Comparison of ENCODE assay signal across 8 cellular contexts in the genomic region with DNA sequence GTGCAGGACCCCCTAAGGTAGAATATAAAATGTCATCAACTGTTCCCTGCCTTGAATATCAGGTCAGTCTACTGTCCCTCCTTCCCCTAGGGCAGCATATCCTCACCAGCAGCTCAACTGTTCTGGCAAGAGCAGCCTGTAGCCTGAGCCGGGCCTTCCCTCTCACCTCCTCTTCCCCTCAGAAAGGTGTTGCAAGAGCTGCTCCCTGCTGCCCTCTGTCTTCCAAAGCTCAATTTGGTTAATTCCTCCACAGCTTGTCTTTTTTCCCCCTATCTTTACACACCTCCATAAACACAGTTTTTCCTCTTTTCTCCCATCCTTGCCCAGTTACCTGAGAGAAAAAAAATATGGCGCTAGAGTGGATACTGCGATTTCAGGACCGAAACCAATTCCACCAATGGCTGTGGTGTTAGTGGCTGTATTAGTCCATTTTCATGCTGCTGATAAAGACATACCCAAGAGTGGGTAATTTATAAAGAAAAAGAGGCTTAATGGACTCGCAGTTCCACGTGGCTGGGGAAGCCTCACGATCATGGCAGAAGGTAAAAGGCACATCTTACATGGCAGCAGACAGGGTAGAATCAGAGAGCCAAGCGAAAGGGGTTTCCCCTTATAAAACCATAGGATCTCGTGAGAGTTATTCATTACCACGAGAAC.
DNase-seq lines count a peak whose midpoint lies in the region; ATAC-seq, FAIRE-seq and TF ChIP-seq lines count a peak whose summit lies in the region.

No MANE protein-coding gene starts in this region.

- no peaks in the 10 kb centered on the region for H3K4me1 Mint-ChIP-seq in activated CD8-positive, alpha-beta T cell treated with anti-CD3 and anti-CD28 coated beads for 36 hours (ENCODE audit: low read depth)

- peak; percentile 57 for TF ChIP-seq CTCF in activated CD8-positive, alpha-beta T cell treated with anti-CD3 and anti-CD28 coated beads for 36 hours (IDR thresholded peaks at IDR 0.05)
- TF ChIP-seq CTCF in gastroesophageal sphincter (IDR thresholded peaks at IDR 0.05), result peak; percentile 30 to 61 (median 58)

- H3K9me3 ChIP-seq in gastroesophageal sphincter, result no peaks in the 10 kb centered on the region

- WGBS in gastroesophageal sphincter (ENCODE audit: low coverage in 1 of 2), 2 donors, result 76 to 84% methylated on average over 4 to 8 of the region's 10 CpGs

- H3K4me1 ChIP-seq in gastroesophageal sphincter, result peaks cover 0 to 51% (median 14%) of the 10 kb centered on the region in 3 donors

- ATAC-seq in GM18907 (IDR thresholded peaks at IDR 0.05; ENCODE audit: unreplicated experiment) (peak; percentile 89), HG03045 (IDR thresholded peaks at IDR 0.05; ENCODE audit: unreplicated experiment) (peak; percentile 70), gastroesophageal sphincter (peak; percentile 50), sciatic nerve (peak; percentile 63)
- peak; percentile 60 for ATAC-seq in activated CD8-positive, alpha-beta T cell treated with anti-CD3 and anti-CD28 coated beads for 36 hours

- no peaks in the 10 kb centered on the region for H3K9me3 Mint-ChIP-seq in activated CD8-positive, alpha-beta T cell treated with anti-CD3 and anti-CD28 coated beads for 36 hours

- no peak for TF ChIP-seq POLR2A in gastroesophageal sphincter (IDR thresholded peaks at IDR 0.05)

- peak; percentile 40 for DNase-seq in COLO668 (lab: John Stamatoyannopoulos, UW; ENCODE audit: unreplicated experiment)
- peak; percentile 28 for DNase-seq in NCI-H2196 treated with DMSO at 0.1 percent for 48 hours (lab: John Stamatoyannopoulos, UW; ENCODE audit: unreplicated experiment)
- DNase-seq in activated CD8-positive, alpha-beta T cell treated with anti-CD3 and anti-CD28 coated beads for 36 hours, result peak; percentile 57
- DNase-seq in sciatic nerve (ENCODE audit: low spot score), result no peak
- DNase-seq in frontal cortex (ENCODE audit: low spot score in 2 of 2), result no peak

- no peaks in the 10 kb centered on the region for H3K36me3 Mint-ChIP-seq in activated CD8-positive, alpha-beta T cell treated with anti-CD3 and anti-CD28 coated beads for 36 hours (ENCODE audit: low read depth)

- intact Hi-C loops in activated CD8-positive, alpha-beta T cell treated with anti-CD3 and anti-CD28 coated beads for 36 hours (cut with micrococcal nuclease), result loop anchor here (10.0 kb wide), 1 partner anchor 374 kb away; no protein-coding TSS in a partner anchor
- intact Hi-C loops in sciatic nerve (cut with DNase I), result no loop called here

- H3K27ac ChIP-seq in gastroesophageal sphincter, result no peak overlapping the region

- TF ChIP-seq EP300 in gastroesophageal sphincter (IDR thresholded peaks at IDR 0.05), result no peak

- no peaks in the 10 kb centered on the region for H3K36me3 ChIP-seq in gastroesophageal sphincter

- no peaks in the 10 kb centered on the region for H3K27me3 ChIP-seq in gastroesophageal sphincter

- no peak for FAIRE-seq in frontal cortex (lab: Jason Lieb, UNC)

- H3K27ac Mint-ChIP-seq in activated CD8-positive, alpha-beta T cell treated with anti-CD3 and anti-CD28 coated beads for 36 hours, result no peak overlapping the region

- POLR2A ChIA-PET in activated CD8-positive, alpha-beta T cell treated with anti-CD3 and anti-CD28 coated beads for 36 hours (lab: Charles Lee), result no interaction called here

- H3K4me3 Mint-ChIP-seq in activated CD8-positive, alpha-beta T cell treated with anti-CD3 and anti-CD28 coated beads for 36 hours, result no peak overlapping the region

- CTCF ChIA-PET in activated CD8-positive, alpha-beta T cell treated with anti-CD3 and anti-CD28 coated beads for 36 hours (lab: Charles Lee), result interaction anchor here (0.6 to 1.9 kb wide), 14 partner anchors 9 to 304 kb away, joined by 3 to 7 read pairs (median 4); no protein-coding TSS in a partner anchor

- peaks cover 2% of the 10 kb centered on the region for H3K27me3 Mint-ChIP-seq in activated CD8-positive, alpha-beta T cell treated with anti-CD3 and anti-CD28 coated beads for 36 hours

- no peak overlapping the region for H3K4me3 ChIP-seq in gastroesophageal sphincter

Comparison
In these comparisons a context has a peak if more than half of its experiments do, and no peak if none do; other contexts are left out.
1. DNase-seq: peak in COLO668 (single experiment), NCI-H2196 treated with DMSO at 0.1 percent for 48 hours (single experiment) and activated CD8-positive, alpha-beta T cell treated with anti-CD3 and anti-CD28 coated beads for 36 hours (single experiment); none in sciatic nerve (single experiment) and frontal cortex (0 of 2).
2. Peak in every context shown above with its lines, with median percentiles within 50 percentile points of each other: ATAC-seq.